In the genomic region with DNA sequence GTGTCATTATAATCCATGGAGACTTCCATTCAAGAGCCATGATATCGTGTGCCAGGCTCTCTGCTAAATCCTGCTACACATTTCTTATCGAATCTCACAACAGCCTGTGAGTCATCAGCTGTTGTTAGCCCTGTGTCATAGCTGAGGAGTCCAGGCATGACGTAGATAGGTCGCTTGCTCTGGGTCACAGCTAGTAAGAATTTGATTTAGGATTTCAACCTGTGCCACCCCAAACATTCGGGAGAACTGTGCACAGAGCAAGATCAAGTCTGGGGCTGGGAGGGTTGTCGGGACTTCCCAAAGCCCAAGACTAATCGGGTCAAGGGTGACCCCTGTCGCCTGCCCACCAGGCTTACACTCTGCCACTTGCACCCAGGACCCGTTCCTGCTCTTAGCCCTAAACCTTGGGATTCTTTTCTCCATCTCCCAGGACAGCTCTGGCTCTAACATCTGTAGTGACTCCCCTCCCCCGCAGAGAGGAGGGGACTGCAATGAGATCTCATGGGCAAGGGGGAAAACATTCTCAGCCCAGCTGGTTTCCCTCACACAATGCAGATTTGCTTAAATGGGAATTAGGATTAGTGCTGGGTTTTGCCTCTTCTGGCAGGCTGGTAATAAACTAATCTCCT, we compare ENCODE assay signal across 9 cellular contexts. TPM values are rescaled to one million over a fixed set of nuclear protein-coding genes. Genes with fewer than 3 reads are reported as not detected.
A peak's percentile ranks its signal among the peaks of the same experiment; 100 is the strongest.
DNase-seq lines count a peak whose midpoint lies in the region; ATAC-seq and TF ChIP-seq lines count a peak whose summit lies in the region.
"Had no signal": no experiment of that assay in that cellular context is flagged by ENCODE, and none has a peak within 500 bp of the region (broad histone marks: within the 10 kb centered on the region; RNA-seq: fewer than 3 reads in every experiment).

No MANE protein-coding gene starts in this region.

- DNase-seq in ELF-1 (ENCODE audit: low read depth, low spot score) (peak; percentile 73), SK-N-DZ (ENCODE audit: low spot score) (peak; percentile 73), fibroblast of villous mesenchyme (ENCODE audit: low read depth) (peak; percentile 94), ovary (peak; percentile 53 to 78 (median 58)), Kasumi-1 (lab: John Stamatoyannopoulos, UW) (no peak), GM20000 (ENCODE audit: low spot score) (no peak)
- DNase-seq: midbrain had no signal

- TF ChIP-seq CTCF in fibroblast of villous mesenchyme (IDR thresholded peaks at IDR 0.05; ENCODE audit: insufficient read depth, low read depth, low read length), result no peak
- TF ChIP-seq CTCF in ovary (IDR thresholded peaks at IDR 0.05), result no peak
- TF ChIP-seq CTCF in GM20000 (IDR thresholded peaks at IDR 0.05; ENCODE audit: extremely low read depth, missing control alignments), result no peak

- H3K9me3 ChIP-seq in ovary, result peaks cover 0 to 3% of the 10 kb centered on the region in 2 donors

- H3K4me1 ChIP-seq in ovary (ENCODE audit: insufficient read depth), result peaks cover 16% of the 10 kb centered on the region

- TF ChIP-seq POLR2A in ovary (IDR thresholded peaks at IDR 0.05) (no peak), GM18505 (IDR thresholded peaks at IDR 0.05; ENCODE audit: borderline replicate concordance, extremely low read depth, insufficient read depth, insufficient read length) (no peak)

- H3K27ac ChIP-seq in ovary, result peak overlapping the region; percentile 5 to 46

- WGBS in ovary, 3 donors, result 12 to 20% (median 14%) methylated on average over 10 of the region's 10 CpGs

- no peak for ATAC-seq in GM18505 (IDR thresholded peaks at IDR 0.05; ENCODE audit: unreplicated experiment)
- ATAC-seq in GM18907 (IDR thresholded peaks at IDR 0.05; ENCODE audit: unreplicated experiment), result no peak

- intact Hi-C loops in ovary (cut with DNase I), result no loop called here

- no peak overlapping the region for H3K4me3 ChIP-seq in fibroblast of villous mesenchyme (ENCODE audit: low read depth, low read length)
- no peak overlapping the region for H3K4me3 ChIP-seq in ovary

- H3K27me3 ChIP-seq in ovary, result no peaks in the 10 kb centered on the region

- H3K36me3 ChIP-seq in ovary, result no peaks in the 10 kb centered on the region

- TF ChIP-seq EP300 in ovary (IDR thresholded peaks at IDR 0.05), result no peak

RNA-seq across cellular contexts. Expression of a gene that starts 34.3 kb away (rescaled TPM):
- 9.8 and 15.7 TPM in 2 replicates for polyA plus RNA-seq in SK-N-DZ (2014; cell fraction: cytosol; rRNA removed)
- polyA plus RNA-seq in SK-N-DZ (2014; cell fraction: nucleus; rRNA removed), result 6.9 and 15.7 TPM in 2 replicates
- total RNA-seq in fibroblast of villous mesenchyme (under 0.01 and 0.64 TPM in 2 replicates), ovary (10 to 100 TPM in 4 of 7 donors, 1 to 10 TPM in 3; 2.1 to 25.1 (median 14.4) TPM)
- polyA plus RNA-seq in ovary, result 10 to 100 TPM; 11.6 to 35.3 TPM

Comparison
In these comparisons a context has a peak if more than half of its experiments do, and no peak if none do; other contexts are left out.
1. DNase-seq: peak in ELF-1 (single experiment), SK-N-DZ (single experiment), fibroblast of villous mesenchyme (single experiment) and ovary (5 of 5); none in Kasumi-1 (0 of 2) and GM20000 (single experiment).